18 cellular contexts compared by ENCODE assay signal in the genomic region with DNA sequence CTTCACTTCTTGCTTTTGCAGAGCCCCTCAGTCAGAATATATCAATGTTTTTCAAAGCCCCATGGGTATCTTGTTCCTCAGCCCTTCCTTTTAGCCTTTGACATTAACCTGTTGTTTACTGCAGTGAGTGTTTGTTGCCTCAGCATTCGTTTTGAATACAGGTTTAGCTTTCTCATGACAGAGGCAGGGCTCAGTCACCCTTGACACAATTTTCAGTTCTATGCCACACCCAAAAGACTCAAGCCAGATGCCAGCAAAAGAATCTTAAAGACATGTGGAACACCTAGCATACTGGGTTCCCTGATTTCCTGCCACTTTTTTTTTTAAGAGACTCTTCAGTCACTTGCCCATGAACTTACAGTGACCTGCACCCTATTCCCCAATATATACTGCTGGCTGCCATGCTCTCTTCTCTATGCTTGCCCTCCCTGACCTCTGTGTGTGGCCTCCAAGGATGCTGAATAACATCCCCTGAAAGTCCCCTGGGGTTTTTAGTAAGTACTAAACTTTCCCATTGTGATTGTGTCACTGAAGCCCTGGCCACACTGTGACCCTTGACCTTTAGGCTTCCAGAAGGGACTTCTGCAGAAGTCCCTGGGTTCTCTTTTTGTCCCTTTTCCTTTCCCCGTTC.
DNase-seq lines count a peak whose midpoint lies in the region; ATAC-seq and TF ChIP-seq lines count a peak whose summit lies in the region.
"Had no signal": no experiment of that assay in that cellular context is flagged by ENCODE, and none has a peak within 500 bp of the region (broad histone marks: within the 10 kb centered on the region; RNA-seq: fewer than 3 reads in every experiment).

No MANE protein-coding gene starts in this region.

- no peak overlapping the region for H2AFZ ChIP-seq in MM.1S (ENCODE audit: low read length)
- H2AFZ ChIP-seq in mammary epithelial cell (ENCODE audit: low read depth, low read length) = no peak overlapping the region

- H3K9me3 ChIP-seq in MM.1S (replicated peaks; ENCODE audit: insufficient read depth, low read length) (no peaks in the 10 kb centered on the region), mammary epithelial cell (replicated peaks; ENCODE audit: insufficient read depth, low read length) (peaks cover 9% of the 10 kb centered on the region)

- H3K79me2 ChIP-seq in MM.1S (ENCODE audit: low read length) = no peaks in the 10 kb centered on the region
- no peaks in the 10 kb centered on the region for H3K79me2 ChIP-seq in mammary epithelial cell (ENCODE audit: insufficient read depth, low read length)

- no peak overlapping the region for H3K9ac ChIP-seq in MM.1S (ENCODE audit: low read length)
- H3K9ac ChIP-seq in mammary epithelial cell (ENCODE audit: insufficient read depth, low read length) = no peak overlapping the region
- H3K9ac ChIP-seq: BLaER1 treated with 17β-estradiol and CSF1 and Interleukin-3, amounts not matched to agents 10 nM and 100 nM had no signal

- no peaks in the 10 kb centered on the region for H3K9me2 ChIP-seq in MM.1S (replicated peaks; ENCODE audit: insufficient read depth, low read length)

- dilution Hi-C loops in mammary epithelial cell (cut with HindIII; ENCODE audit: low sequenced_read_pairs) = no loop called here

- peak overlapping the region; percentile 65 for H3K27ac Mint-ChIP-seq in activated B cell treated with CpG ODN at 0.5 μM for 24 hours
- H3K27ac Mint-ChIP-seq in stimulated activated memory B cell treated with anti-CD40 and anti-IgM and Interleukin-4, amounts not matched to agents 10 μg/mL and 1 μg/mL and 100 μg/mL, for 72 hours = no peak overlapping the region
- H3K27ac Mint-ChIP-seq: B cell; CD8-positive, alpha-beta T cell; HFFc6 had no signal

- H3F3A ChIP-seq in MM.1S (ENCODE audit: insufficient read depth, low read length) = no peaks in the 10 kb centered on the region

- no TSS peak for BruUV-seq in mammary epithelial cell (replicated peaks; lab: Mats Ljungman, UMichigan)

- H3K27me3 ChIP-seq in MM.1S (replicated peaks; ENCODE audit: insufficient read depth, low read length) (no peaks in the 10 kb centered on the region), mammary epithelial cell (ENCODE audit: insufficient read depth, low read length) (no peaks in the 10 kb centered on the region)
- H3K27me3 ChIP-seq: BLaER1 treated with 17β-estradiol and CSF1 and Interleukin-3, amounts not matched to agents 10 nM and 100 nM had no signal

- no peak overlapping the region for H3K4me2 ChIP-seq in MM.1S (ENCODE audit: low read depth, low read length)
- H3K4me2 ChIP-seq in mammary epithelial cell (ENCODE audit: insufficient read depth, low read depth, low read length) = no peak overlapping the region
- H3K4me2 ChIP-seq: BLaER1 treated with 17β-estradiol and CSF1 and Interleukin-3, amounts not matched to agents 10 nM and 100 nM had no signal

- intact Hi-C loops in activated B cell treated with CpG ODN at 0.5 μM for 24 hours (cut with micrococcal nuclease) = no loop called here
- intact Hi-C loops in mammary epithelial cell (cut with micrococcal nuclease) = no loop called here

- H3K4me1 Mint-ChIP-seq in activated B cell treated with CpG ODN at 0.5 μM for 24 hours = peaks cover 10% of the 10 kb centered on the region
- peaks cover 9% of the 10 kb centered on the region for H3K4me1 Mint-ChIP-seq in stimulated activated memory B cell treated with anti-CD40 and anti-IgM and Interleukin-4, amounts not matched to agents 10 μg/mL and 1 μg/mL and 100 μg/mL, for 72 hours

- peaks cover 22% of the 10 kb centered on the region for H3K9me3 Mint-ChIP-seq in activated B cell treated with CpG ODN at 0.5 μM for 24 hours
- peaks cover 22% of the 10 kb centered on the region for H3K9me3 Mint-ChIP-seq in stimulated activated memory B cell treated with anti-CD40 and anti-IgM and Interleukin-4, amounts not matched to agents 10 μg/mL and 1 μg/mL and 100 μg/mL, for 72 hours

- in situ Hi-C loops in mammary epithelial cell (cut with MboI; ENCODE audit: low sequenced_read_pairs in 2 of 2) = no loop called here

- H3K36me3 Mint-ChIP-seq in activated B cell treated with CpG ODN at 0.5 μM for 24 hours (ENCODE audit: low read depth) = peaks cover 5% of the 10 kb centered on the region
- H3K36me3 Mint-ChIP-seq in stimulated activated memory B cell treated with anti-CD40 and anti-IgM and Interleukin-4, amounts not matched to agents 10 μg/mL and 1 μg/mL and 100 μg/mL, for 72 hours = peaks cover 19% of the 10 kb centered on the region
- H3K36me3 Mint-ChIP-seq: CD8-positive, alpha-beta T cell had no signal

- H3K27me3 Mint-ChIP-seq in activated B cell treated with CpG ODN at 0.5 μM for 24 hours = peaks cover 9% of the 10 kb centered on the region
- H3K27me3 Mint-ChIP-seq in stimulated activated memory B cell treated with anti-CD40 and anti-IgM and Interleukin-4, amounts not matched to agents 10 μg/mL and 1 μg/mL and 100 μg/mL, for 72 hours = peaks cover 38% of the 10 kb centered on the region

- CTCF ChIA-PET in activated B cell treated with CpG ODN at 0.5 μM for 24 hours (lab: Charles Lee) (no interaction called here), mammary epithelial cell (lab: Charles Lee; ENCODE audit: low non-redundant PET) (no interaction called here)

- no peak for TF ChIP-seq CTCF in GM12864 (IDR thresholded peaks at IDR 0.05; ENCODE audit: low read depth, low read length, missing control alignments)
- TF ChIP-seq CTCF in MM.1S (IDR thresholded peaks at IDR 0.05; ENCODE audit: low read length) = no peak
- no peak for TF ChIP-seq CTCF in activated B cell treated with CpG ODN at 0.5 μM for 24 hours (IDR thresholded peaks at IDR 0.05)
- TF ChIP-seq CTCF in mammary epithelial cell (conservative IDR thresholded peaks at IDR 0.05 in 1 of 2, IDR thresholded peaks at IDR 0.05 in 1 of 2; ENCODE audit: extremely low read depth in 1 of 2, insufficient read depth in 1 of 2, low read depth in 1 of 2, low read length in 2 of 2) = no peak

- no peak overlapping the region for H3K4me3 Mint-ChIP-seq in activated B cell treated with CpG ODN at 0.5 μM for 24 hours
- H3K4me3 Mint-ChIP-seq in stimulated activated memory B cell treated with anti-CD40 and anti-IgM and Interleukin-4, amounts not matched to agents 10 μg/mL and 1 μg/mL and 100 μg/mL, for 72 hours = no peak overlapping the region
- H3K4me3 Mint-ChIP-seq: B cell; CD8-positive, alpha-beta T cell; HFFc6 had no signal

- H4K20me1 ChIP-seq in MM.1S (ENCODE audit: insufficient read depth, low read length) (no peaks in the 10 kb centered on the region), mammary epithelial cell (ENCODE audit: insufficient read depth, low read length) (no peaks in the 10 kb centered on the region)
- H4K20me1 ChIP-seq: BLaER1 treated with 17β-estradiol and CSF1 and Interleukin-3, amounts not matched to agents 10 nM and 100 nM had no signal

- H3K4me3 ChIP-seq in GM12864 (ENCODE audit: low read depth, low read length) = no peak overlapping the region
- H3K4me3 ChIP-seq in MM.1S (ENCODE audit: low read length) = no peak overlapping the region
- no peak overlapping the region for H3K4me3 ChIP-seq in mammary epithelial cell (replicated peaks in 1 of 3; ENCODE audit: insufficient read depth in 1 of 3, low read depth in 2 of 3, low read length in 3 of 3)
- H3K4me3 ChIP-seq: BLaER1 treated with 17β-estradiol and CSF1 and Interleukin-3, amounts not matched to agents 10 nM and 100 nM had no signal

- DNase-seq in GM12864 (ENCODE audit: low read depth) (peak; percentile 3), MM.1S (peak; percentile 36), activated B cell treated with CpG ODN at 0.5 μM for 24 hours (no peak), mammary epithelial cell (no peak), NCI-H446 (lab: John Stamatoyannopoulos, UW) (no peak)
- DNase-seq: Calu3; CD8-positive, alpha-beta T cell; DMS79 treated with DMSO at 0.1 percent for 48 hours; GF-D8; GOT3; H7; HFFc6; IMR-90 had no signal

- ATAC-seq in activated B cell treated with CpG ODN at 0.5 μM for 24 hours (ENCODE audit: low read depth) (no peak), HG03025 (IDR thresholded peaks at IDR 0.05; ENCODE audit: low FRiP score, unreplicated experiment) (no peak)
- ATAC-seq in stimulated activated memory B cell treated with anti-CD40 and anti-IgM and Interleukin-4, amounts not matched to agents 10 μg/mL and 1 μg/mL and 100 μg/mL, for 72 hours = peak; percentile 70
- ATAC-seq: CD8-positive, alpha-beta T cell; HCT116 had no signal

- H3K36me3 ChIP-seq in MM.1S (replicated peaks; ENCODE audit: insufficient read depth, low read length) = no peaks in the 10 kb centered on the region
- no peaks in the 10 kb centered on the region for H3K36me3 ChIP-seq in mammary epithelial cell (ENCODE audit: insufficient read depth, low read length)
- H3K36me3 ChIP-seq: BLaER1 treated with 17β-estradiol and CSF1 and Interleukin-3, amounts not matched to agents 10 nM and 100 nM had no signal

- POLR2A ChIA-PET in activated B cell treated with CpG ODN at 0.5 μM for 24 hours (lab: Charles Lee) = interaction anchor here (0.7 to 1.2 kb wide), 2 partner anchors 8 to 12 kb away, joined by 3 read pairs; no protein-coding TSS in a partner anchor

- H3K4me1 ChIP-seq in MM.1S (ENCODE audit: low read length) (peaks cover 19% of the 10 kb centered on the region), mammary epithelial cell (ENCODE audit: insufficient read depth, low read length) (no peaks in the 10 kb centered on the region)
- H3K4me1 ChIP-seq: BLaER1 treated with 17β-estradiol and CSF1 and Interleukin-3, amounts not matched to agents 10 nM and 100 nM had no signal

- H3K27ac ChIP-seq in MM.1S (ENCODE audit: low read length) = no peak overlapping the region
- H3K27ac ChIP-seq in mammary epithelial cell (ENCODE audit: insufficient read depth, low read depth, low read length) = no peak overlapping the region
- H3K27ac ChIP-seq: BLaER1 treated with 17β-estradiol and CSF1 and Interleukin-3, amounts not matched to agents 10 nM and 100 nM had no signal

- WGBS in mammary epithelial cell (ENCODE audit: low coverage, missing lambda C conversion rate) = 10% methylated on average over 2 of the region's 2 CpGs

Comparison
In these comparisons a context has a peak if more than half of its experiments do, and no peak if none do; other contexts are left out.
1. DNase-seq: peak in GM12864 (single experiment) and MM.1S (single experiment); none in activated B cell treated with CpG ODN at 0.5 μM for 24 hours (single experiment), mammary epithelial cell (single experiment) and NCI-H446 (0 of 2).